In the genomic region with DNA sequence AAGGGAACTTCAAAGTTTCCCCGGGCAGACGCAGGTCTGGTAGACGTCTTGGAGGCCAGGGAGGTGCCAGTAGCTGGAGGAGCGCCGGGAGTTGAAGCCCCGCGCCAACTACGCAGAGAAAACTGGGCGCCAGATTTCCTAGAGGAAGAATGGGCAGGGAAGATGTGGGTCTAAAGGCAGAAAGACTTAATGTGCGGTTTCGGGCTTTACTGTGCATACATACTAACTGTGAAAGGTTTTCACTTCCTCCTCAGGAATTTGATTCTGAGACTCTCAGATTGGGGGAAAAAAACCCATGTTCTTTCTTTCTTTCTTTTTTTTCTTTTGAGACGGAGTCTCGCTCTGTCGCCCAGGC, we compare ENCODE assay signal across 8 cellular contexts. TPM values are rescaled to one million over a fixed set of nuclear protein-coding genes. Genes with fewer than 3 reads are reported as not detected.
A peak's percentile ranks its signal among the peaks of the same experiment; 100 is the strongest.
DNase-seq lines count a peak whose midpoint lies in the region; ATAC-seq, FAIRE-seq and TF ChIP-seq lines count a peak whose summit lies in the region.

No MANE protein-coding gene starts in this region.

- H3K27ac Mint-ChIP-seq in activated CD4-positive, alpha-beta memory T cell treated with anti-CD3 and anti-CD28 coated beads, Interleukin-2, amount 10 ng/mL, durations not matched to agents 7 days and 5 days = no peak overlapping the region
- no peak overlapping the region for H3K27ac Mint-ChIP-seq in nephron progenitor cell

- H3K36me3 Mint-ChIP-seq in activated CD4-positive, alpha-beta memory T cell treated with anti-CD3 and anti-CD28 coated beads, Interleukin-2, amount 10 ng/mL, durations not matched to agents 7 days and 5 days (ENCODE audit: low read depth) = peaks cover 11% of the 10 kb centered on the region
- H3K36me3 Mint-ChIP-seq in nephron progenitor cell (ENCODE audit: low read depth) = peaks cover 33% of the 10 kb centered on the region

- POLR2A ChIA-PET in activated CD4-positive, alpha-beta memory T cell treated with anti-CD3 and anti-CD28 coated beads, Interleukin-2, amount 10 ng/mL, durations not matched to agents 7 days and 5 days (lab: Charles Lee) = interaction anchor here (1.0 to 2.0 kb wide), 2 partner anchors 15 to 33 kb away, joined by 3 to 10 read pairs; no protein-coding TSS in a partner anchor

- no peak for DNase-seq in activated CD4-positive, alpha-beta memory T cell treated with anti-CD3 and anti-CD28 coated beads, Interleukin-2, amount 10 ng/mL, durations not matched to agents 7 days and 5 days
- DNase-seq in nephron progenitor cell (no peak), 8988T (no peak), urothelium cell line (ENCODE audit: low spot score) (no peak)
- no peak for DNase-seq in stimulated activated CD4-positive, alpha-beta T cell treated with anti-CD3 and anti-CD28 coated beads, Interleukin-12 subunit alpha, Interleukin-12 subunit beta, amount 100 ng/mL, for 4 hours

- no peak for TF ChIP-seq CTCF in nephron progenitor cell (IDR thresholded peaks at IDR 0.05)

- peaks cover 19% of the 10 kb centered on the region for H3K4me1 Mint-ChIP-seq in activated CD4-positive, alpha-beta memory T cell treated with anti-CD3 and anti-CD28 coated beads, Interleukin-2, amount 10 ng/mL, durations not matched to agents 7 days and 5 days
- H3K4me1 Mint-ChIP-seq in nephron progenitor cell = peaks cover 9% of the 10 kb centered on the region

- peak overlapping the region; percentile 81 for H3K4me3 Mint-ChIP-seq in activated CD4-positive, alpha-beta memory T cell treated with anti-CD3 and anti-CD28 coated beads, Interleukin-2, amount 10 ng/mL, durations not matched to agents 7 days and 5 days
- peak overlapping the region; percentile 83 for H3K4me3 Mint-ChIP-seq in nephron progenitor cell

- ATAC-seq in GM18502 (IDR thresholded peaks at IDR 0.05; ENCODE audit: poor library complexity, unreplicated experiment) = peak; percentile 32
- ATAC-seq in HG02642 (IDR thresholded peaks at IDR 0.05; ENCODE audit: poor library complexity, unreplicated experiment) = peak; percentile 25
- no peak for ATAC-seq in HG02588 (IDR thresholded peaks at IDR 0.05; ENCODE audit: unreplicated experiment)

- peaks cover 2% of the 10 kb centered on the region for H3K27me3 Mint-ChIP-seq in activated CD4-positive, alpha-beta memory T cell treated with anti-CD3 and anti-CD28 coated beads, Interleukin-2, amount 10 ng/mL, durations not matched to agents 7 days and 5 days
- peaks cover 55% of the 10 kb centered on the region for H3K27me3 Mint-ChIP-seq in nephron progenitor cell (ENCODE audit: low read depth, poor library complexity)

- peaks cover 4% of the 10 kb centered on the region for H3K9me3 Mint-ChIP-seq in activated CD4-positive, alpha-beta memory T cell treated with anti-CD3 and anti-CD28 coated beads, Interleukin-2, amount 10 ng/mL, durations not matched to agents 7 days and 5 days
- H3K9me3 Mint-ChIP-seq in nephron progenitor cell = peaks cover 17% of the 10 kb centered on the region

- no peak for FAIRE-seq in urothelium cell line (lab: Jason Lieb, UNC)

- CTCF ChIA-PET in activated CD4-positive, alpha-beta memory T cell treated with anti-CD3 and anti-CD28 coated beads, Interleukin-2, amount 10 ng/mL, durations not matched to agents 7 days and 5 days (lab: Charles Lee) = interaction anchor here (1.2 to 3.8 kb wide), 4 partner anchors 15 to 33 kb away, joined by 3 to 14 read pairs (median 6); no protein-coding TSS in a partner anchor

RNA-seq across cellular contexts. Expression of gene ZNF287, which starts 0.3 kb away (rescaled TPM):
- total RNA-seq in activated CD4-positive, alpha-beta memory T cell treated with anti-CD3 and anti-CD28 coated beads, Interleukin-2, amount 10 ng/mL, durations not matched to agents 7 days and 5 days = 1 to 10 TPM; 7.4 TPM
